ENCODE assay signal across 30 cellular contexts in genomic region chr5:122184676-122185255, GRCh38. TPM values are rescaled to one million over a fixed set of nuclear protein-coding genes. Genes with fewer than 3 reads are reported as not detected.
"Had no signal": no experiment of that assay in that cellular context is flagged by ENCODE, and none has a peak within 500 bp of the region (broad histone marks: within the 10 kb centered on the region; RNA-seq: fewer than 3 reads in every experiment).

No MANE protein-coding gene starts in this region.

- H3K9me3 ChIP-seq: colonic mucosa, esophagus squamous epithelium, gastroesophageal sphincter had no signal

- H3K36me3 ChIP-seq: colonic mucosa, esophagus squamous epithelium, gastroesophageal sphincter, WERI-Rb-1 had no signal

- H3K36me3 Mint-ChIP-seq: activated naive CD8-positive, alpha-beta T cell had no signal

- H3K9me3 Mint-ChIP-seq: activated B cell treated with CpG ODN at 0.5 μM for 24 hours; activated T-cell treated with anti-CD3 and anti-CD28 coated beads, Interleukin-2, amount 50 U/mL, for 4 hours; activated T-helper 17 cell treated with anti-CD3 and anti-CD28 coated beads, Interleukin-2, amount 50 U/mL, for 72 hours; T-helper 2 cell treated with Interferon-gamma antibody and Interleukin-4, amounts not matched to agents 5 μg/mL and 100 μg/mL, for 36 hours had no signal

- H3K27me3 ChIP-seq: colonic mucosa, esophagus squamous epithelium, gastroesophageal sphincter had no signal

- H3K27ac Mint-ChIP-seq: activated B cell treated with CpG ODN at 0.5 μM for 24 hours; activated CD8-positive, alpha-beta T cell treated with anti-CD3 and anti-CD28 coated beads for 36 hours; activated naive CD8-positive, alpha-beta T cell; activated T-helper 17 cell treated with anti-CD3 and anti-CD28 coated beads, Interleukin-2, amount 50 U/mL, for 72 hours; T-helper 17 cell; T-helper 2 cell treated with Interferon-gamma antibody and Interleukin-4, amounts not matched to agents 5 μg/mL and 100 μg/mL, for 36 hours had no signal

- FAIRE-seq: endometrium, endothelial cell of umbilical vein had no signal

- H3K4me3 ChIP-seq: colonic mucosa, esophagus squamous epithelium, gastroesophageal sphincter had no signal

- H3K4me3 Mint-ChIP-seq: activated B cell treated with CpG ODN at 0.5 μM for 24 hours; activated CD8-positive, alpha-beta T cell treated with anti-CD3 and anti-CD28 coated beads for 36 hours; activated naive CD8-positive, alpha-beta T cell; activated T-cell treated with anti-CD3 and anti-CD28 coated beads, Interleukin-2, amount 50 U/mL, for 4 hours; activated T-helper 17 cell treated with anti-CD3 and anti-CD28 coated beads, Interleukin-2, amount 50 U/mL, for 72 hours; T-helper 17 cell; T-helper 2 cell treated with Interferon-gamma antibody and Interleukin-4, amounts not matched to agents 5 μg/mL and 100 μg/mL, for 36 hours had no signal

- ATAC-seq: activated CD4-positive, CD25-positive, alpha-beta regulatory T cell treated with anti-CD3 and anti-CD28 coated beads, Interleukin-2, amount 50 U/mL, for 24 hours; activated CD8-positive, alpha-beta T cell treated with anti-CD3 and anti-CD28 coated beads for 36 hours; activated T-cell treated with anti-CD3 and anti-CD28 coated beads, Interleukin-2, amount 50 U/mL, for 4 hours; activated T-helper 17 cell treated with anti-CD3 and anti-CD28 coated beads, Interleukin-2, amount 50 U/mL, for 72 hours; gastroesophageal sphincter; T-helper 17 cell had no signal

- H3K4me1 Mint-ChIP-seq: activated B cell treated with CpG ODN at 0.5 μM for 24 hours had no signal

- H3K27ac ChIP-seq: colonic mucosa, WERI-Rb-1 had no signal

- DNase-seq: activated B cell treated with CpG ODN at 0.5 μM for 24 hours; activated CD4-positive, alpha-beta T cell treated with anti-CD3 and anti-CD28 coated beads for 48 hours; activated CD4-positive, alpha-beta T cell treated with anti-CD3 and anti-CD28 coated beads, Interleukin-2, amount 50 U/mL, for 1 hour; activated CD4-positive, alpha-beta T cell treated with anti-CD3 and anti-CD28 coated beads, Interleukin-2, amount 50 U/mL, for 48 hours; activated CD8-positive, alpha-beta memory T cell treated with anti-CD3 and anti-CD28 coated beads for 24 hours; activated CD8-positive, alpha-beta T cell treated with anti-CD3 and anti-CD28 coated beads for 36 hours; activated effector memory CD4-positive, alpha-beta T cell treated with Interleukin-2 at 50 U/mL for 16 hours; activated gamma-delta T cell treated with Interleukin-2 at 50 U/mL for 16 hours; activated naive CD4-positive, alpha-beta T cell treated with anti-CD3 and anti-CD28 coated beads, Interleukin-2, amount 50 U/mL, for 16 hours; activated naive CD4-positive, alpha-beta T cell treated with Interleukin-2 at 50 U/mL for 16 hours; activated T-cell treated with anti-CD3 and anti-CD28 coated beads, Interleukin-2, amount 50 U/mL, for 4 hours; amniotic stem cell; anterior cingulate cortex; central memory CD4-positive, alpha-beta T cell; cerebellar nuclear complex; colonic mucosa; effector CD8-positive, alpha-beta T cell; esophagus squamous epithelium; foreskin melanocyte; T-helper 1 cell; T-helper 17 cell; T1000; WERI-Rb-1 had no signal

RNA-seq across cellular contexts. Expression of gene ZNF474, which starts 55.4 kb away (rescaled TPM):
- total RNA-seq: activated B cell treated with CpG ODN at 0.5 μM for 24 hours; activated CD8-positive, alpha-beta T cell treated with anti-CD3 and anti-CD28 coated beads for 36 hours; activated T-helper 17 cell treated with anti-CD3 and anti-CD28 coated beads, Interleukin-2, amount 50 U/mL, for 72 hours; endothelial cell of umbilical vein had no signal
